Comparison of ENCODE assay signal across 17 cellular contexts in the genomic region with DNA sequence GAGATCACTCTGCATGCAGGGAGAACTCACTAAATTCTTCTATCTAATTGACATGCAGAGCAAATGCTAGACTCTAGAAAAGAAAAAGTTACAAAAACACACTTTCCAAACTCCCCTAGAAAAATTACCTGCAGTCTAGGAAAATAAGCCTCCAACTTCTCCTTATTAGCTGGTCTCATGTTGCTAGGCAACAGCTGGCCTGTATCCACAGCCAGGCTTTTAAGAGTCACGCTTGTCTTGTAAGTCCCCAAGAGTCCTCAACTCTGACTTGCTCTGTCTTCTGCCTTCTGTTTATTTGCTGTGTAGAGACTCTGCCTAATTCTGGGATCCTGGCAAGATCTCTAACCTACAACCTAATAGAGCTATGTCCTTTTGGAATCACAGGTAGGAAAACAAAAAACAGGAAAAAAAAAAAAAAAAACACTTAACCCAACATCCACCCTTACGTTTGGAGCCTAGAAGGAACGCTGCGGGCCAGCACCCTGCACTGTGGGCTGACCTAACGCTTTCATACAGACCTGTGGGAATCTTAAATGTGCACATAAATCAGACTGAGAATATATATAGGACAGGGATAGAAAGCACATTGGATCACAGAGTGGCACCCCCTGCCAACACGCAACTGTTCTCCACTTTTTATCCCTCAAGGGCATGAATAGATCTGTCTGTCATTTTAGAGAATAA.
DNase-seq lines count a peak whose midpoint lies in the region; ATAC-seq and TF ChIP-seq lines count a peak whose summit lies in the region.
"Had no signal": no experiment of that assay in that cellular context is flagged by ENCODE, and none has a peak within 500 bp of the region (broad histone marks: within the 10 kb centered on the region; RNA-seq: fewer than 3 reads in every experiment).

No MANE protein-coding gene starts in this region.

- intact Hi-C loops in PC-3 (cut with micrococcal nuclease), result no loop called here
- intact Hi-C loops in activated T-helper 2 cell treated with anti-CD3 and anti-CD28 coated beads, Interferon-gamma antibody, Interleukin-2, Interleukin-4, amounts not matched to agents 10 μg/mL and 5 μg/mL and 100 μg/mL, durations not matched to agents 14 hours and 24 hours and 36 hours (cut with micrococcal nuclease), result no loop called here

- H3K27me3 ChIP-seq in PC-3 (ENCODE audit: low read length), result peaks cover 49% of the 10 kb centered on the region
- H3K27me3 ChIP-seq: tibial artery had no signal

- TF ChIP-seq CTCF in PC-3 (conservative IDR thresholded peaks at IDR 0.05; ENCODE audit: low read depth, low read length) (no peak), mesothelial cell of epicardium (IDR thresholded peaks at IDR 0.05; ENCODE audit: unreplicated experiment) (no peak), osteocyte (IDR thresholded peaks at IDR 0.05) (no peak)

- H4K20me1 ChIP-seq in PC-3 (ENCODE audit: low read length), result no peaks in the 10 kb centered on the region

- no peak overlapping the region for H3K9ac ChIP-seq in PC-3 (ENCODE audit: low read length)
- H3K9ac ChIP-seq: GM23248 had no signal

- H3K27me3 Mint-ChIP-seq in activated T-helper 2 cell treated with anti-CD3 and anti-CD28 coated beads, Interferon-gamma antibody, Interleukin-2, Interleukin-4, amounts not matched to agents 10 μg/mL and 5 μg/mL and 100 μg/mL, durations not matched to agents 14 hours and 24 hours and 36 hours (ENCODE audit: low read depth), result no peaks in the 10 kb centered on the region
- H3K27me3 Mint-ChIP-seq in mesothelial cell of epicardium (ENCODE audit: low read depth) (peaks cover 14% of the 10 kb centered on the region), osteocyte (ENCODE audit: unreplicated experiment) (peaks cover 51% of the 10 kb centered on the region)

- no peak overlapping the region for H3K27ac Mint-ChIP-seq in activated T-helper 2 cell treated with anti-CD3 and anti-CD28 coated beads, Interferon-gamma antibody, Interleukin-2, Interleukin-4, amounts not matched to agents 10 μg/mL and 5 μg/mL and 100 μg/mL, durations not matched to agents 14 hours and 24 hours and 36 hours
- H3K27ac Mint-ChIP-seq in mesothelial cell of epicardium (no peak overlapping the region), osteocyte (ENCODE audit: unreplicated experiment) (no peak overlapping the region)

- H3K4me1 Mint-ChIP-seq in activated T-helper 2 cell treated with anti-CD3 and anti-CD28 coated beads, Interferon-gamma antibody, Interleukin-2, Interleukin-4, amounts not matched to agents 10 μg/mL and 5 μg/mL and 100 μg/mL, durations not matched to agents 14 hours and 24 hours and 36 hours (ENCODE audit: low read depth), result no peaks in the 10 kb centered on the region
- peaks cover 15% of the 10 kb centered on the region for H3K4me1 Mint-ChIP-seq in mesothelial cell of epicardium
- H3K4me1 Mint-ChIP-seq in osteocyte (ENCODE audit: unreplicated experiment), result no peaks in the 10 kb centered on the region

- H3K4me2 ChIP-seq in PC-3 (ENCODE audit: low read length), result no peak overlapping the region
- H3K4me2 ChIP-seq: A549 had no signal

- no TSS peak for BruUV-seq in PC-3 (replicated peaks; lab: Mats Ljungman, UMichigan)

- CTCF ChIA-PET in PC-3 (lab: Charles Lee), result no interaction called here

- no peak for ATAC-seq in PC-3
- ATAC-seq: A549, gastroesophageal sphincter, Panc1 had no signal

- H3K4me3 ChIP-seq in PC-3 (ENCODE audit: low read length), result no peak overlapping the region
- H3K4me3 ChIP-seq: A549, gastroesophageal sphincter, GM23248, tibial artery had no signal

- POLR2A ChIA-PET in PC-3 (lab: Charles Lee; ENCODE audit: unreplicated experiment), result no interaction called here

- no peaks in the 10 kb centered on the region for H3K36me3 Mint-ChIP-seq in activated T-helper 2 cell treated with anti-CD3 and anti-CD28 coated beads, Interferon-gamma antibody, Interleukin-2, Interleukin-4, amounts not matched to agents 10 μg/mL and 5 μg/mL and 100 μg/mL, durations not matched to agents 14 hours and 24 hours and 36 hours (ENCODE audit: low read depth)
- no peaks in the 10 kb centered on the region for H3K36me3 Mint-ChIP-seq in mesothelial cell of epicardium
- H3K36me3 Mint-ChIP-seq in osteocyte (ENCODE audit: unreplicated experiment), result no peaks in the 10 kb centered on the region

- DNase-seq in NCI-H82 (lab: John Stamatoyannopoulos, UW) (peak; percentile 67), NCI-H82 treated with DMSO at 0.1 percent for 48 hours (lab: John Stamatoyannopoulos, UW; ENCODE audit: unreplicated experiment) (no peak), NCI-H526 treated with DMSO at 0.1 percent for 48 hours (lab: John Stamatoyannopoulos, UW) (peak; percentile 89), iPS-NIHi11 (ENCODE audit: low spot score) (peak; percentile 14), PC-3 (no peak), mesothelial cell of epicardium (ENCODE audit: low spot score in 2 of 2, unreplicated experiment in 2 of 2) (no peak), osteocyte (ENCODE audit: extremely low spot score, unreplicated experiment) (no peak)
- no peak for DNase-seq in activated T-helper 2 cell treated with anti-CD3 and anti-CD28 coated beads, Interferon-gamma antibody, Interleukin-2, Interleukin-4, amounts not matched to agents 10 μg/mL and 5 μg/mL and 100 μg/mL, durations not matched to agents 14 hours and 24 hours and 36 hours (ENCODE audit: low spot score)
- DNase-seq: activated T-cell treated with anti-CD3 and anti-CD28 coated beads, Interleukin-2, amount 50 U/mL, for 48 hours; islet precursor cell; MM.1S; stimulated activated CD4-positive, alpha-beta T cell treated with anti-CD3 and anti-CD28 coated beads, Interleukin-4, amount 100 ng/mL, for 4 hours; tibial artery had no signal

- no peaks in the 10 kb centered on the region for H3K4me1 ChIP-seq in PC-3 (ENCODE audit: insufficient read depth, low read length)
- H3K4me1 ChIP-seq: A549, gastroesophageal sphincter, tibial artery had no signal

- no peaks in the 10 kb centered on the region for H3F3A ChIP-seq in PC-3 (ENCODE audit: low read length, unreplicated experiment)

- no peaks in the 10 kb centered on the region for H3K9me3 Mint-ChIP-seq in activated T-helper 2 cell treated with anti-CD3 and anti-CD28 coated beads, Interferon-gamma antibody, Interleukin-2, Interleukin-4, amounts not matched to agents 10 μg/mL and 5 μg/mL and 100 μg/mL, durations not matched to agents 14 hours and 24 hours and 36 hours
- H3K9me3 Mint-ChIP-seq in mesothelial cell of epicardium (no peaks in the 10 kb centered on the region), osteocyte (ENCODE audit: unreplicated experiment) (no peaks in the 10 kb centered on the region)

- no peaks in the 10 kb centered on the region for H3K36me3 ChIP-seq in PC-3 (ENCODE audit: low read depth, low read length)
- H3K36me3 ChIP-seq: gastroesophageal sphincter, tibial artery had no signal

- no peak overlapping the region for H3K27ac ChIP-seq in PC-3 (ENCODE audit: low read length)
- H3K27ac ChIP-seq: A549, gastroesophageal sphincter, GM23248, tibial artery had no signal

- H3K9me3 ChIP-seq in PC-3 (ENCODE audit: low read length), result no peaks in the 10 kb centered on the region
- H3K9me3 ChIP-seq: A549, gastroesophageal sphincter, tibial artery had no signal

- H3K79me2 ChIP-seq in PC-3 (ENCODE audit: low read length), result no peaks in the 10 kb centered on the region

- H2AFZ ChIP-seq in PC-3 (ENCODE audit: low read length), result no peak overlapping the region
- H2AFZ ChIP-seq: GM23248 had no signal

- no peak overlapping the region for H3K4me3 Mint-ChIP-seq in activated T-helper 2 cell treated with anti-CD3 and anti-CD28 coated beads, Interferon-gamma antibody, Interleukin-2, Interleukin-4, amounts not matched to agents 10 μg/mL and 5 μg/mL and 100 μg/mL, durations not matched to agents 14 hours and 24 hours and 36 hours (ENCODE audit: low read depth)
- H3K4me3 Mint-ChIP-seq in mesothelial cell of epicardium, result no peak overlapping the region
- no peak overlapping the region for H3K4me3 Mint-ChIP-seq in osteocyte (ENCODE audit: unreplicated experiment)

- no peaks in the 10 kb centered on the region for H3K9me2 ChIP-seq in PC-3 (replicated peaks; ENCODE audit: low read length)

Comparison
In these comparisons a context has a peak if more than half of its experiments do, and no peak if none do; other contexts are left out.
1. DNase-seq: peak in NCI-H82 (single experiment), NCI-H526 treated with DMSO at 0.1 percent for 48 hours (single experiment) and iPS-NIHi11 (single experiment); none in NCI-H82 treated with DMSO at 0.1 percent for 48 hours (single experiment), PC-3 (single experiment), activated T-helper 2 cell treated with anti-CD3 and anti-CD28 coated beads, Interferon-gamma antibody, Interleukin-2, Interleukin-4, amounts not matched to agents 10 μg/mL and 5 μg/mL and 100 μg/mL, durations not matched to agents 14 hours and 24 hours and 36 hours (single experiment), mesothelial cell of epicardium (0 of 2) and osteocyte (single experiment).